ENCODE assay signal across 17 cellular contexts in the genomic region with DNA sequence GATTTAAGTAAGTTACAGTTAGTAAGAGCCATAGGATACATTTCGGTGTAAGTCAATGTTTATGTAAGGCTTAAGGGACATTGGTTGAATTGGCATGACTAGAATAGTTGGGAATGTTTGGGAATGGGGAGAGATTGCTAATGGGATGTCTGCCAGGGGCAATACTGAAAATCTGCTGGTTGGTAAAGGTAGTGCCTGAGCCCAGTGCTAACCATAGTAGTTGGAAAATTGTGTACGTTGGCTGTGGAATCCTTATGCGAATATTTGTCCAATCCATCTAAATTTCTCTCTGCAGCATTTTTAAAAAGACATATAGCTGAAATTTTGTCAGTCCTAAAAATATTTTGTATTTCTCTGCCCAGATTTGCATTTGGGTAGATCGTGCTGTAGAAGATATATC. TPM values are rescaled to one million over a fixed set of nuclear protein-coding genes. Genes with fewer than 3 reads are reported as not detected.
DNase-seq lines count a peak whose midpoint lies in the region; ATAC-seq and TF ChIP-seq lines count a peak whose summit lies in the region.
"Not testable (repeated sequence)": the region's sequence is repeated elsewhere in the genome, so short reads cannot be mapped to it uniquely, and the experiment has no call there.
"Had no signal": no experiment of that assay in that cellular context is flagged by ENCODE, and none has a peak within 500 bp of the region (broad histone marks: within the 10 kb centered on the region; RNA-seq: fewer than 3 reads in every experiment).

No MANE protein-coding gene starts in this region.

- H3K9me3 Mint-ChIP-seq in CD8-positive, alpha-beta T cell; activated CD8-positive, alpha-beta T cell treated with anti-CD3 and anti-CD28 coated beads for 36 hours; activated naive CD8-positive, alpha-beta T cell treated with anti-CD3 and anti-CD28 coated beads for 36 hours; endodermal cell; naive thymus-derived CD8-positive, alpha-beta T cell; stimulated activated naive CD8-positive, alpha-beta T cell treated with anti-CD3 and anti-CD28 coated beads, Interleukin-15, amount 100 ng/mL, for 72 hours: not testable (repeated sequence)

- peaks cover 16% of the 10 kb centered on the region for H3K4me1 Mint-ChIP-seq in CD8-positive, alpha-beta T cell (ENCODE audit: low read depth)
- H3K4me1 Mint-ChIP-seq in activated CD8-positive, alpha-beta T cell treated with anti-CD3 and anti-CD28 coated beads for 36 hours (ENCODE audit: low read depth), result peaks cover 14% of the 10 kb centered on the region
- H3K4me1 Mint-ChIP-seq in activated naive CD8-positive, alpha-beta T cell treated with anti-CD3 and anti-CD28 coated beads for 36 hours; endodermal cell; stimulated activated naive CD8-positive, alpha-beta T cell treated with anti-CD3 and anti-CD28 coated beads, Interleukin-15, amount 100 ng/mL, for 72 hours: not testable (repeated sequence)
- peaks cover 4 to 15% (median 8%) of the 10 kb centered on the region in 4 donors for H3K4me1 Mint-ChIP-seq in naive thymus-derived CD8-positive, alpha-beta T cell

- not testable (repeated sequence) for H3K9me3 ChIP-seq in CD8-positive, alpha-beta T cell (ENCODE audit: low read length); SJCRH30 (replicated peaks); endodermal cell (ENCODE audit: control insufficient read depth, low read length)

- H3K4me3 ChIP-seq in CD8-positive, alpha-beta T cell (ENCODE audit: low read depth, low read length); SJCRH30; endodermal cell (ENCODE audit: low read length); fibroblast of villous mesenchyme (ENCODE audit: low read depth, low read length): not testable (repeated sequence)

- not testable (repeated sequence) for ATAC-seq in CD8-positive, alpha-beta T cell; activated CD8-positive, alpha-beta T cell treated with anti-CD3 and anti-CD28 coated beads for 36 hours; naive thymus-derived CD8-positive, alpha-beta T cell; stimulated activated naive CD8-positive, alpha-beta T cell treated with anti-CD3 and anti-CD28 coated beads, Interleukin-15, amount 100 ng/mL, for 72 hours

- intact Hi-C loops in CD8-positive, alpha-beta T cell (cut with DNase I, micrococcal nuclease); activated CD8-positive, alpha-beta T cell treated with anti-CD3 and anti-CD28 coated beads for 36 hours (cut with micrococcal nuclease): not testable (repeated sequence)

- H3K36me3 ChIP-seq in CD8-positive, alpha-beta T cell (ENCODE audit: insufficient read depth, low read length); SJCRH30; endodermal cell (ENCODE audit: control insufficient read depth, insufficient read depth, low read length): not testable (repeated sequence)

- no CpG with 5 or more reads among the region's 4 CpGs for WGBS in endodermal cell (ENCODE audit: insufficient coverage in 1 of 2, insufficient read length in 1 of 2), 2 experiments

- H3K4me1 ChIP-seq in CD8-positive, alpha-beta T cell (ENCODE audit: insufficient read depth, low read length); SJCRH30; endodermal cell (ENCODE audit: control insufficient read depth, insufficient read depth, low read length): not testable (repeated sequence)

- H3K4me3 Mint-ChIP-seq in CD8-positive, alpha-beta T cell, result peak overlapping the region; percentile 31
- not testable (repeated sequence) for H3K4me3 Mint-ChIP-seq in activated CD8-positive, alpha-beta T cell treated with anti-CD3 and anti-CD28 coated beads for 36 hours; activated naive CD8-positive, alpha-beta T cell treated with anti-CD3 and anti-CD28 coated beads for 36 hours; endodermal cell
- peak overlapping the region in 7 of 10 donors; percentile 42 to 71 (median 62) for H3K4me3 Mint-ChIP-seq in naive thymus-derived CD8-positive, alpha-beta T cell
- H3K4me3 Mint-ChIP-seq in stimulated activated naive CD8-positive, alpha-beta T cell treated with anti-CD3 and anti-CD28 coated beads, Interleukin-15, amount 100 ng/mL, for 72 hours, result peak overlapping the region; percentile 42 to 73

- TF ChIP-seq CTCF in CD8-positive, alpha-beta T cell (IDR thresholded peaks at IDR 0.05); activated CD8-positive, alpha-beta T cell treated with anti-CD3 and anti-CD28 coated beads for 36 hours (IDR thresholded peaks at IDR 0.05); endodermal cell (conservative IDR thresholded peaks at IDR 0.05); fibroblast of villous mesenchyme (IDR thresholded peaks at IDR 0.05; ENCODE audit: insufficient read depth, low read depth, low read length): not testable (repeated sequence)

- not testable (repeated sequence) for H3K27me3 Mint-ChIP-seq in CD8-positive, alpha-beta T cell (ENCODE audit: low read depth); activated CD8-positive, alpha-beta T cell treated with anti-CD3 and anti-CD28 coated beads for 36 hours; activated naive CD8-positive, alpha-beta T cell treated with anti-CD3 and anti-CD28 coated beads for 36 hours; endodermal cell (ENCODE audit: insufficient read depth); naive thymus-derived CD8-positive, alpha-beta T cell; stimulated activated naive CD8-positive, alpha-beta T cell treated with anti-CD3 and anti-CD28 coated beads, Interleukin-15, amount 100 ng/mL, for 72 hours

- not testable (repeated sequence) for DNase-seq in CD8-positive, alpha-beta T cell; activated CD8-positive, alpha-beta T cell treated with anti-CD3 and anti-CD28 coated beads for 36 hours; activated naive CD8-positive, alpha-beta T cell treated with anti-CD3 and anti-CD28 coated beads for 36 hours; naive thymus-derived CD8-positive, alpha-beta T cell; stimulated activated naive CD8-positive, alpha-beta T cell treated with anti-CD3 and anti-CD28 coated beads, Interleukin-15, amount 100 ng/mL, for 72 hours
- DNase-seq in SJCRH30 (peak; percentile 2 to 14), endodermal cell (peak; percentile 0), fibroblast of villous mesenchyme (ENCODE audit: low read depth) (peak; percentile 0)

- not testable (repeated sequence) for H3K9ac ChIP-seq in endodermal cell (ENCODE audit: extremely low read depth, low read length, poor library complexity, severe bottlenecking)

- H3K36me3 Mint-ChIP-seq in CD8-positive, alpha-beta T cell; activated CD8-positive, alpha-beta T cell treated with anti-CD3 and anti-CD28 coated beads for 36 hours (ENCODE audit: low read depth); activated naive CD8-positive, alpha-beta T cell treated with anti-CD3 and anti-CD28 coated beads for 36 hours; endodermal cell (ENCODE audit: low read depth); naive thymus-derived CD8-positive, alpha-beta T cell: not testable (repeated sequence)

- peak overlapping the region; percentile 78 for H3K27ac Mint-ChIP-seq in CD8-positive, alpha-beta T cell
- H3K27ac Mint-ChIP-seq in activated CD8-positive, alpha-beta T cell treated with anti-CD3 and anti-CD28 coated beads for 36 hours, result peak overlapping the region; percentile 78
- H3K27ac Mint-ChIP-seq in activated naive CD8-positive, alpha-beta T cell treated with anti-CD3 and anti-CD28 coated beads for 36 hours, result peak overlapping the region; percentile 58
- not testable (repeated sequence) for H3K27ac Mint-ChIP-seq in endodermal cell
- H3K27ac Mint-ChIP-seq in naive thymus-derived CD8-positive, alpha-beta T cell, result peak overlapping the region in 7 of 10 donors; percentile 43 to 82 (median 79)
- peak overlapping the region in 1 of 2 donors; percentile 63 for H3K27ac Mint-ChIP-seq in stimulated activated naive CD8-positive, alpha-beta T cell treated with anti-CD3 and anti-CD28 coated beads, Interleukin-15, amount 100 ng/mL, for 72 hours

- H3K27me3 ChIP-seq in CD8-positive, alpha-beta T cell (ENCODE audit: insufficient read depth, low read length); SJCRH30; endodermal cell (ENCODE audit: control insufficient read depth, insufficient read depth, low read length, poor library complexity, severe bottlenecking): not testable (repeated sequence)

- CTCF ChIA-PET in CD8-positive, alpha-beta T cell (lab: Charles Lee); activated CD8-positive, alpha-beta T cell treated with anti-CD3 and anti-CD28 coated beads for 36 hours (lab: Charles Lee): not testable (repeated sequence)

- POLR2A ChIA-PET in CD8-positive, alpha-beta T cell (lab: Charles Lee); activated CD8-positive, alpha-beta T cell treated with anti-CD3 and anti-CD28 coated beads for 36 hours (lab: Charles Lee); naive thymus-derived CD8-positive, alpha-beta T cell (lab: Charles Lee): not testable (repeated sequence)

- not testable (repeated sequence) for H3K27ac ChIP-seq in CD8-positive, alpha-beta T cell (ENCODE audit: low read depth, low read length); SJCRH30; endodermal cell (ENCODE audit: low read depth, low read length)

RNA-seq across cellular contexts. Expression of a gene that starts 30.3 kb away (rescaled TPM):
- total RNA-seq in CD8-positive, alpha-beta T cell, result not detected
- not detected in 2 replicates for total RNA-seq in SJCRH30 (2014; rRNA removed; shearing (Covaris generic))
- not detected for total RNA-seq in activated CD8-positive, alpha-beta T cell treated with anti-CD3 and anti-CD28 coated beads for 36 hours
- not detected for total RNA-seq in activated naive CD8-positive, alpha-beta T cell treated with anti-CD3 and anti-CD28 coated beads for 36 hours
- total RNA-seq in endodermal cell (not detected), fibroblast of villous mesenchyme (not detected in 2 replicates)
- not detected for polyA plus RNA-seq in endodermal cell (2013, experiment 1 of 2)
- not detected for polyA plus RNA-seq in endodermal cell (2013, experiment 2 of 2)
- 1 to 10 TPM; 2.7 to 3.6 TPM for total RNA-seq in naive thymus-derived CD8-positive, alpha-beta T cell
- not detected for polyA plus RNA-seq in naive thymus-derived CD8-positive, alpha-beta T cell
- total RNA-seq: B cell; Calu3; CD4-positive, CD25-positive, alpha-beta regulatory T cell; Daoy; G401; GM23338; H4; H9 had no signal
- polyA plus RNA-seq: AG04450, GM23338 had no signal
